In genomic region chr11:119309411-119309810, GRCh38 we compare ENCODE assay signal across 19 cellular contexts. TPM values are rescaled to one million over a fixed set of nuclear protein-coding genes. Genes with fewer than 3 reads are reported as not detected.
A peak's percentile ranks its signal among the peaks of the same experiment; 100 is the strongest.
DNase-seq lines count a peak whose midpoint lies in the region; ATAC-seq and TF ChIP-seq lines count a peak whose summit lies in the region.
"Had no signal": no experiment of that assay in that cellular context is flagged by ENCODE, and none has a peak within 500 bp of the region (broad histone marks: within the 10 kb centered on the region; RNA-seq: fewer than 3 reads in every experiment).

No MANE protein-coding gene starts in this region.

- TF ChIP-seq POLR2A in esophagus squamous epithelium (IDR thresholded peaks at IDR 0.05): no peak

- no peak for TF ChIP-seq CTCF in RWPE1 (conservative IDR thresholded peaks at IDR 0.05; ENCODE audit: low read depth)
- no peak for TF ChIP-seq CTCF in esophagus squamous epithelium (IDR thresholded peaks at IDR 0.05)
- TF ChIP-seq CTCF in thoracic aorta (IDR thresholded peaks at IDR 0.05): no peak
- TF ChIP-seq CTCF in brain microvascular endothelial cell (IDR thresholded peaks at IDR 0.05; ENCODE audit: low read depth, low read length, missing control alignments): no peak

- POLR2A ChIA-PET in RWPE1 (lab: Yijun Ruan, JAX; ENCODE audit: low non-redundant PET): no interaction called here

- 76 to 100% methylated on average over 1 to 9 of the region's 11 CpGs for WGBS in esophagus squamous epithelium, 2 donors

- H3K27ac ChIP-seq in RWPE1 (peak overlapping the region; percentile 26), esophagus squamous epithelium (peak overlapping the region in 3 of 4 donors; percentile 62 to 76 (median 70)), thoracic aorta (peak overlapping the region; percentile 65 to 77), brain microvascular endothelial cell (no peak overlapping the region)

- no peak for ATAC-seq in activated naive CD4-positive, alpha-beta T cell treated with anti-CD3 and anti-CD28 coated beads, Interleukin-2, amount 50 U/mL, for 72 hours
- ATAC-seq in thoracic aorta (ENCODE audit: insufficient number of reproducible peaks, low FRiP score, low read depth) (no peak), sciatic nerve (no peak)
- ATAC-seq: Right ventricle myocardium inferior had no signal

- H3K27ac Mint-ChIP-seq in activated naive CD4-positive, alpha-beta T cell treated with anti-CD3 and anti-CD28 coated beads, Interleukin-2, amount 50 U/mL, for 72 hours: peak overlapping the region; percentile 8 to 65

- peaks cover 6 to 8% of the 10 kb centered on the region in 2 donors for H3K36me3 Mint-ChIP-seq in activated naive CD4-positive, alpha-beta T cell treated with anti-CD3 and anti-CD28 coated beads, Interleukin-2, amount 50 U/mL, for 72 hours

- peaks cover 6 to 56% (median 22%) of the 10 kb centered on the region in 3 donors for H3K4me1 ChIP-seq in esophagus squamous epithelium
- peaks cover 25 to 91% of the 10 kb centered on the region in 2 donors for H3K4me1 ChIP-seq in thoracic aorta (ENCODE audit: control insufficient read depth in 1 of 2, low read depth in 2 of 2)
- H3K4me1 ChIP-seq: HAP-1 had no signal

- no peak for DNase-seq in activated naive CD4-positive, alpha-beta T cell treated with anti-CD3 and anti-CD28 coated beads, Interleukin-2, amount 50 U/mL, for 72 hours (ENCODE audit: low spot score in 2 of 2)
- no peak for DNase-seq in activated naive CD4-positive, alpha-beta T cell (lab: John Stamatoyannopoulos, UW)
- DNase-seq in RWPE1 (ENCODE audit: low spot score) (no peak), esophagus squamous epithelium (lab: John Stamatoyannopoulos, UW) (no peak), thoracic aorta (ENCODE audit: low spot score) (no peak), NCI-H82 (lab: John Stamatoyannopoulos, UW) (no peak), sciatic nerve (ENCODE audit: low spot score) (no peak), brain microvascular endothelial cell (no peak)
- DNase-seq: Calu3, IMR-90, NCI-H1092, NCI-H1694, NCI-H2171, NCI-H446 treated with DMSO at 0.1 percent for 48 hours, NCI-H748 treated with DMSO at 0.1 percent for 48 hours had no signal

- in situ Hi-C loops in brain microvascular endothelial cell (cut with HindIII; ENCODE audit: low pct_ligation_motif_present, low sequenced_read_pairs): no loop called here

- H3K36me3 ChIP-seq in esophagus squamous epithelium: peaks cover 0 to 66% (median 4%) of the 10 kb centered on the region in 3 donors
- H3K36me3 ChIP-seq in thoracic aorta: peaks cover 46% of the 10 kb centered on the region
- H3K36me3 ChIP-seq in brain microvascular endothelial cell (replicated peaks): peaks cover 5% of the 10 kb centered on the region

- no peak overlapping the region for H3K4me3 ChIP-seq in esophagus squamous epithelium
- H3K4me3 ChIP-seq in thoracic aorta: no peak overlapping the region
- H3K4me3 ChIP-seq in brain microvascular endothelial cell (ENCODE audit: low read depth, low read length): no peak overlapping the region
- H3K4me3 ChIP-seq: HAP-1 had no signal

- intact Hi-C loops in esophagus squamous epithelium (cut with DNase I): no loop called here
- intact Hi-C loops in sciatic nerve (cut with DNase I): no loop called here

- H3K27me3 ChIP-seq in esophagus squamous epithelium: peaks cover 0 to 1% (median 0%) of the 10 kb centered on the region in 4 donors
- H3K27me3 ChIP-seq in thoracic aorta (replicated peaks; ENCODE audit: insufficient read depth): no peaks in the 10 kb centered on the region
- no peaks in the 10 kb centered on the region for H3K27me3 ChIP-seq in brain microvascular endothelial cell (replicated peaks)

- CTCF ChIA-PET in RWPE1 (lab: Yijun Ruan, JAX): interaction anchor here (0.6 to 4.2 kb wide), 2 partner anchors 13 to 139 kb away, joined by 5 to 28 read pairs; no protein-coding TSS in a partner anchor

- no peaks in the 10 kb centered on the region for H3K9me3 Mint-ChIP-seq in activated naive CD4-positive, alpha-beta T cell treated with anti-CD3 and anti-CD28 coated beads, Interleukin-2, amount 50 U/mL, for 72 hours
- H3K9me3 Mint-ChIP-seq: CD14-positive monocyte had no signal

- H3K9me3 ChIP-seq in esophagus squamous epithelium (no peaks in the 10 kb centered on the region), thoracic aorta (no peaks in the 10 kb centered on the region)
- H3K9me3 ChIP-seq: HAP-1 had no signal

RNA-seq across cellular contexts. Expression of gene MCAM, which starts 7.5 kb away (rescaled TPM):
- total RNA-seq in activated naive CD4-positive, alpha-beta T cell treated with anti-CD3 and anti-CD28 coated beads, Interleukin-2, amount 50 U/mL, for 72 hours: 10 to 100 TPM in 1 of 2 donors, 1 to 10 TPM in 1; 3.5 to 15.7 TPM
- total RNA-seq in esophagus squamous epithelium: 100 to 1,000 TPM in 2 of 4 donors, 10 to 100 TPM in 2; 20.8 to 169 (median 80.9) TPM
- 1,000 to 10,000 TPM; 3,387 to 6,698 TPM for total RNA-seq in thoracic aorta
- total RNA-seq in sciatic nerve: 146 TPM

RNA-seq across cellular contexts. Expression of gene RNF26, which starts 24.9 kb away (rescaled TPM):
- 10 to 100 TPM; 37.6 to 38.8 TPM for total RNA-seq in activated naive CD4-positive, alpha-beta T cell treated with anti-CD3 and anti-CD28 coated beads, Interleukin-2, amount 50 U/mL, for 72 hours
- 10 to 100 TPM; 10.5 to 17.9 (median 12.2) TPM for total RNA-seq in esophagus squamous epithelium
- 10 to 100 TPM; 11.0 to 12.1 TPM for total RNA-seq in thoracic aorta
- 17.4 TPM for total RNA-seq in sciatic nerve

RNA-seq across cellular contexts. Expression of gene C1QTNF5, which starts 31.3 kb away (rescaled TPM):
- total RNA-seq in activated naive CD4-positive, alpha-beta T cell treated with anti-CD3 and anti-CD28 coated beads, Interleukin-2, amount 50 U/mL, for 72 hours: not detected
- 10 to 100 TPM in 2 of 4 donors, 1 to 10 TPM in 2; 5.3 to 18.8 (median 10.3) TPM for total RNA-seq in esophagus squamous epithelium
- total RNA-seq in thoracic aorta: 10 to 100 TPM; 53.2 to 98.2 TPM
- total RNA-seq in sciatic nerve: 27.7 TPM
- total RNA-seq: A673, Calu3 had no signal

RNA-seq across cellular contexts. Expression of gene MFRP, which starts 37.1 kb away (rescaled TPM):
- total RNA-seq in activated naive CD4-positive, alpha-beta T cell treated with anti-CD3 and anti-CD28 coated beads, Interleukin-2, amount 50 U/mL, for 72 hours: not detected
- total RNA-seq in esophagus squamous epithelium (not detected), thoracic aorta (under 1 TPM in 1 of 2 donors, not detected in 1; 0.27 TPM), sciatic nerve (not detected)
- total RNA-seq: A673, Calu3, IMR-90, Right ventricle myocardium inferior had no signal

Comparison
In these comparisons a context has a peak if more than half of its experiments do, and no peak if none do; other contexts are left out.
1. RNA of gene MCAM, which starts 7.5 kb away (total RNA-seq): 3,387 to 6,698 TPM in thoracic aorta; 146 TPM in sciatic nerve (single experiment), 20.8 to 169 TPM in esophagus squamous epithelium and 3.5 to 15.7 TPM in activated naive CD4-positive, alpha-beta T cell treated with anti-CD3 and anti-CD28 coated beads, Interleukin-2, amount 50 U/mL, for 72 hours; every median in the first group is over 10 times any median in the second.
2. RNA of gene C1QTNF5, which starts 31.3 kb away (total RNA-seq): 53.2 to 98.2 TPM in thoracic aorta, 27.7 TPM in sciatic nerve (single experiment) and 5.3 to 18.8 TPM in esophagus squamous epithelium; not detected in activated naive CD4-positive, alpha-beta T cell treated with anti-CD3 and anti-CD28 coated beads, Interleukin-2, amount 50 U/mL, for 72 hours; every median in the first group is over 4 times any median in the second.